ENCODE assay signal across 16 cellular contexts in genomic region chr10:71284544-71285179, GRCh38. TPM values are rescaled to one million over a fixed set of nuclear protein-coding genes. Genes with fewer than 3 reads are reported as not detected.
DNase-seq lines count a peak whose midpoint lies in the region; ATAC-seq, FAIRE-seq and TF ChIP-seq lines count a peak whose summit lies in the region.
"Had no signal": no experiment of that assay in that cellular context is flagged by ENCODE, and none has a peak within 500 bp of the region (broad histone marks: within the 10 kb centered on the region; RNA-seq: fewer than 3 reads in every experiment).

No MANE protein-coding gene starts in this region.

- DNase-seq in left ventricle myocardium superior (no peak), left ventricle myocardium inferior (no peak), GM12878 (ENCODE audit: low read depth, low spot score) (no peak), nephron progenitor cell (no peak), kidney (no peak), mammary epithelial cell (no peak), coronary artery (ENCODE audit: low spot score) (no peak)
- DNase-seq: CD4-positive, alpha-beta memory T cell; DMS153; NCI-H1048; NCI-H226 had no signal

- WGBS in GM12878 (ENCODE audit: insufficient coverage, insufficient replicate concordance, low lambda C conversion rate, missing lambda C conversion rate) = 56% methylated on average over 19 of the region's 19 CpGs
- WGBS in mammary epithelial cell (ENCODE audit: low coverage, missing lambda C conversion rate) = 98% methylated on average over 17 of the region's 19 CpGs

- H3K4me1 ChIP-seq in left ventricle myocardium inferior (peaks cover under 1% of the 10 kb centered on the region), GM12878 (ENCODE audit: control insufficient read depth, insufficient read depth, low read length) (no peaks in the 10 kb centered on the region), kidney (ENCODE audit: control insufficient read depth in 1 of 2, insufficient read depth in 1 of 2, low read depth in 1 of 2, low read length in 2 of 2) (peaks cover 0 to 5% of the 10 kb centered on the region in 2 donors), mammary epithelial cell (ENCODE audit: insufficient read depth, low read length) (no peaks in the 10 kb centered on the region)

- H3K27me3 Mint-ChIP-seq in nephron progenitor cell (ENCODE audit: low read depth, poor library complexity) = peaks cover 2% of the 10 kb centered on the region
- H3K27me3 Mint-ChIP-seq: CD4-positive, alpha-beta memory T cell had no signal

- TF ChIP-seq CTCF in left ventricle myocardium inferior (IDR thresholded peaks at IDR 0.05; ENCODE audit: borderline replicate concordance) (no peak), GM12878 (IDR thresholded peaks at IDR 0.05 in 2 of 3, conservative IDR thresholded peaks at IDR 0.05 in 1 of 3; ENCODE audit: control insufficient read depth in 2 of 3, extremely low read depth in 1 of 3, insufficient read depth in 1 of 3, low read depth in 3 of 3, low read length in 3 of 3) (no peak), nephron progenitor cell (IDR thresholded peaks at IDR 0.05) (no peak), kidney (IDR thresholded peaks at IDR 0.05; ENCODE audit: borderline replicate concordance, extremely low read depth, insufficient read depth) (no peak), mammary epithelial cell (conservative IDR thresholded peaks at IDR 0.05 in 1 of 2, IDR thresholded peaks at IDR 0.05 in 1 of 2; ENCODE audit: extremely low read depth in 1 of 2, insufficient read depth in 1 of 2, low read depth in 1 of 2, low read length in 2 of 2) (no peak), coronary artery (IDR thresholded peaks at IDR 0.05) (no peak)

- H2AFZ ChIP-seq in GM12878 (ENCODE audit: control insufficient read depth, low read depth, low read length) = no peak overlapping the region
- no peak overlapping the region for H2AFZ ChIP-seq in mammary epithelial cell (ENCODE audit: low read depth, low read length)
- H2AFZ ChIP-seq: PC-9 had no signal

- H3K27ac Mint-ChIP-seq in nephron progenitor cell = peak overlapping the region; percentile 77
- H3K27ac Mint-ChIP-seq: CD4-positive, alpha-beta memory T cell had no signal

- H3K9ac ChIP-seq in GM12878 (ENCODE audit: control insufficient read depth, insufficient read depth, low read length) (no peak overlapping the region), kidney (ENCODE audit: low read length in 2 of 2) (no peak overlapping the region), mammary epithelial cell (ENCODE audit: insufficient read depth, low read length) (no peak overlapping the region)
- H3K9ac ChIP-seq: BLaER1 had no signal

- H3K27me3 ChIP-seq in left ventricle myocardium inferior (ENCODE audit: low read depth) = no peaks in the 10 kb centered on the region
- peaks cover 0 to 2% of the 10 kb centered on the region in 2 experiments; a peak in 1 of 4 replicates for H3K27me3 ChIP-seq in GM12878 (replicated peaks in 1 of 2; ENCODE audit: control insufficient read depth in 2 of 2, insufficient read depth in 2 of 2, low read length in 1 of 2)
- H3K27me3 ChIP-seq in mammary epithelial cell (ENCODE audit: insufficient read depth, low read length) = no peaks in the 10 kb centered on the region
- H3K27me3 ChIP-seq: BLaER1 had no signal

- CTCF ChIA-PET in GM12878 (lab: Yijun Ruan, JAX) = interaction anchor here (0.6 to 2.8 kb wide), 8 partner anchors 10 to 381 kb away, joined by 3 to 16 read pairs (median 4); no protein-coding TSS in a partner anchor
- CTCF ChIA-PET in mammary epithelial cell (lab: Charles Lee; ENCODE audit: low non-redundant PET) = interaction anchor here (0.5 kb wide), 1 partner anchor 69 kb away, joined by 10 read pairs; no protein-coding TSS in a partner anchor

- in situ Hi-C loops in GM12878 (cut with MboI) (loop anchor here (5.0 kb wide), 1 partner anchor 362 kb away; no protein-coding TSS in a partner anchor), mammary epithelial cell (cut with MboI; ENCODE audit: low sequenced_read_pairs in 2 of 2) (loop anchor here (5.0 kb wide), 3 partner anchors 72 to 362 kb away; partner anchors contain the start of gene UNC5B (in 1 of the 2))

- H3K36me3 ChIP-seq in left ventricle myocardium inferior = peaks cover 69% of the 10 kb centered on the region
- no peaks in the 10 kb centered on the region for H3K36me3 ChIP-seq in GM12878 (ENCODE audit: control insufficient read depth in 2 of 2, insufficient read depth in 2 of 2, low read length in 1 of 2)
- H3K36me3 ChIP-seq in kidney (ENCODE audit: control insufficient read depth in 1 of 2, insufficient read depth in 2 of 2, low read length in 2 of 2) = peaks cover 0 to 4% of the 10 kb centered on the region in 2 donors
- no peaks in the 10 kb centered on the region for H3K36me3 ChIP-seq in mammary epithelial cell (ENCODE audit: insufficient read depth, low read length)
- H3K36me3 ChIP-seq: BLaER1 had no signal

- FAIRE-seq in GM12878 (lab: Jason Lieb, UNC) (no peak), kidney (lab: Jason Lieb, UNC) (no peak)
- FAIRE-seq: A204.1 had no signal

- SMC1A ChIA-PET in GM12878 (lab: Charles Lee; ENCODE audit: uncharacterized antibody, unreplicated experiment) = no interaction called here

- intact Hi-C loops in left ventricle myocardium superior (cut with micrococcal nuclease) = loop anchor here (10.0 kb wide), 1 partner anchor 360 kb away; no protein-coding TSS in a partner anchor
- intact Hi-C loops in left ventricle myocardium inferior (cut with micrococcal nuclease) = loop anchor here (10.0 kb wide), 1 partner anchor 360 kb away; no protein-coding TSS in a partner anchor
- intact Hi-C loops in GM12878 (cut with micrococcal nuclease; ENCODE audit: unreplicated experiment) = loop anchor here (2.0 kb wide), 1 partner anchor 382 kb away; no protein-coding TSS in a partner anchor
- intact Hi-C loops in kidney (cut with DNase I) = loop anchor here (10.0 kb wide), 1 partner anchor 370 kb away; no protein-coding TSS in a partner anchor
- intact Hi-C loops in mammary epithelial cell (cut with micrococcal nuclease) = loop anchor here (1.0 to 10.0 kb wide), 6 partner anchors 75 to 470 kb away; partner anchors contain the start of gene SGPL1

- H3K4me3 Mint-ChIP-seq in nephron progenitor cell = no peak overlapping the region
- H3K4me3 Mint-ChIP-seq: CD4-positive, alpha-beta memory T cell had no signal

- H3K4me3 ChIP-seq in left ventricle myocardium inferior (no peak overlapping the region), GM12878 (no peak overlapping the region), kidney (ENCODE audit: low read length in 2 of 2) (no peak overlapping the region), mammary epithelial cell (replicated peaks in 1 of 3; ENCODE audit: insufficient read depth in 1 of 3, low read depth in 2 of 3, low read length in 3 of 3) (no peak overlapping the region), coronary artery (no peak overlapping the region)
- H3K4me3 ChIP-seq: BLaER1, PC-9, SK-N-MC had no signal

- no peaks in the 10 kb centered on the region for H3K9me3 Mint-ChIP-seq in nephron progenitor cell
- H3K9me3 Mint-ChIP-seq: CD4-positive, alpha-beta memory T cell had no signal

- H3K4me2 ChIP-seq in GM12878 (ENCODE audit: control insufficient read depth, insufficient read depth) (no peak overlapping the region), mammary epithelial cell (ENCODE audit: insufficient read depth, low read depth, low read length) (no peak overlapping the region)
- H3K4me2 ChIP-seq: PC-9 had no signal

- H3K9me3 ChIP-seq in left ventricle myocardium inferior (replicated peaks) = no peaks in the 10 kb centered on the region
- no peaks in the 10 kb centered on the region; the same call in 2 of the 3 replicates for H3K9me3 ChIP-seq in GM12878 (replicated peaks; ENCODE audit: control insufficient read depth, insufficient read depth, low read length)
- H3K9me3 ChIP-seq in kidney (ENCODE audit: control insufficient read depth in 1 of 2, low read length in 2 of 2) = no peaks in the 10 kb centered on the region
- no peaks in the 10 kb centered on the region for H3K9me3 ChIP-seq in mammary epithelial cell (replicated peaks; ENCODE audit: insufficient read depth, low read length)
- H3K9me3 ChIP-seq: BLaER1 had no signal

- BruUV-seq in GM12878 (replicated peaks; lab: Mats Ljungman, UMichigan) (no TSS peak), mammary epithelial cell (replicated peaks; lab: Mats Ljungman, UMichigan) (no TSS peak)

- H3K36me3 Mint-ChIP-seq in nephron progenitor cell (ENCODE audit: low read depth) = peaks cover 41% of the 10 kb centered on the region
- H3K36me3 Mint-ChIP-seq: CD4-positive, alpha-beta memory T cell had no signal

- H4K20me1 ChIP-seq in GM12878 (ENCODE audit: control insufficient read depth, insufficient read depth) = no peaks in the 10 kb centered on the region
- no peaks in the 10 kb centered on the region for H4K20me1 ChIP-seq in mammary epithelial cell (ENCODE audit: insufficient read depth, low read length)
- H4K20me1 ChIP-seq: BLaER1 had no signal

- no peak for TF ChIP-seq POLR2A in GM12878 (IDR thresholded peaks at IDR 0.05; ENCODE audit: low read depth, low read length)

- POLR2A ChIA-PET in GM12878 (lab: Charles Lee) = no interaction called here

- dilution Hi-C loops in mammary epithelial cell (cut with HindIII; ENCODE audit: low sequenced_read_pairs) = loop anchor here (5.0 kb wide), 1 partner anchor 382 kb away; no protein-coding TSS in a partner anchor

- TF ChIP-seq RAD21 in GM12878 (IDR thresholded peaks at IDR 0.05; ENCODE audit: insufficient read depth, low read depth, low read length) = no peak

- H3K79me2 ChIP-seq in GM12878 (ENCODE audit: control insufficient read depth, insufficient read depth, low read length) (no peaks in the 10 kb centered on the region), mammary epithelial cell (ENCODE audit: insufficient read depth, low read length) (no peaks in the 10 kb centered on the region)

- no peak for TF ChIP-seq EP300 in GM12878 (IDR thresholded peaks at IDR 0.05; ENCODE audit: borderline replicate concordance in 1 of 2, control insufficient read depth in 1 of 2, low read depth in 2 of 2, low read length in 2 of 2)

- H3K4me1 Mint-ChIP-seq in nephron progenitor cell = peaks cover 25% of the 10 kb centered on the region
- H3K4me1 Mint-ChIP-seq: CD4-positive, alpha-beta memory T cell had no signal

- RAD21 ChIA-PET in GM12878 (lab: Charles Lee; ENCODE audit: unreplicated experiment) = no interaction called here

- ATAC-seq in left ventricle myocardium superior (peak; percentile 6), GM12878 (peak; percentile 11; the same call in 2 of the 3 replicates), GM21737 (IDR thresholded peaks at IDR 0.05; ENCODE audit: unreplicated experiment) (no peak)

- H3K27ac ChIP-seq in left ventricle myocardium inferior (replicated peaks) (no peak overlapping the region), GM12878 (ENCODE audit: control insufficient read depth, insufficient read depth) (no peak overlapping the region), kidney (ENCODE audit: low read depth in 2 of 2, low read length in 2 of 2) (no peak overlapping the region), mammary epithelial cell (ENCODE audit: insufficient read depth, low read depth, low read length) (no peak overlapping the region), coronary artery (no peak overlapping the region)
- H3K27ac ChIP-seq: BLaER1, PC-9, SK-N-MC had no signal

RNA-seq across cellular contexts. Expression of gene SLC29A3, which starts 34.4 kb away (rescaled TPM):
- total RNA-seq in left ventricle myocardium superior = 2.0 TPM
- 1.7 TPM for total RNA-seq in left ventricle myocardium inferior
- total RNA-seq in GM12878 (2013; cell fraction: nucleolus; rRNA removed) = 6.6 and 7.2 TPM in 2 replicates
- total RNA-seq in GM12878 (2014; rRNA removed) = 1.5 and 1.8 TPM in 2 replicates
- 1.5 and 1.6 TPM in 2 replicates for total RNA-seq in GM12878 (2014; rRNA removed; fragmentation: Illumina TruSeq; extraction: Trizol)
- total RNA-seq in GM12878 (2021) = 3.2 and 3.6 TPM in 2 replicates
- polyA plus RNA-seq in GM12878 (2011; ENCODE audit: low read depth) = 1.1 TPM
- polyA plus RNA-seq in GM12878 (2011; rRNA removed) = 1.5 and 2.8 TPM in 2 replicates
- 3.7 and 4.2 TPM in 2 replicates for polyA plus RNA-seq in GM12878 (2011; cell fraction: cytosol; rRNA removed)
- 3.5 and 4.4 TPM in 2 replicates for polyA plus RNA-seq in GM12878 (2011; cell fraction: nucleus; rRNA removed)
- polyA plus RNA-seq in GM12878 (2012) = 1.6 TPM in 2 replicates
- 3.1 and 3.2 TPM in 2 replicates for polyA plus RNA-seq in GM12878 (2014; fragmentation: Illumina TruSeq; extraction: Trizol)
- polyA plus RNA-seq in GM12878 (2014; fragmentation: Nextera tagmentation; extraction: Ambion mirVana) = 1 to 10 TPM; 2.1 to 2.5 TPM
- polyA plus RNA-seq in GM12878 (2014; rRNA removed) = 1.8 and 2.0 TPM in 2 replicates
- polyA plus RNA-seq in GM12878 (2016; fragmentation: Nextera tagmentation; extraction: Ambion mirVana) = 1 to 10 TPM; 3.1 to 4.0 TPM
- 3.8 and 4.7 TPM in 2 replicates for polyA minus RNA-seq in GM12878 (2011; rRNA and poly(A)+ RNA removed)
- polyA minus RNA-seq in GM12878 (2011; cell fraction: cytosol; rRNA and poly(A)+ RNA removed) = 1.1 and 3.2 TPM in 2 replicates
- polyA minus RNA-seq in GM12878 (2011; cell fraction: nucleus; rRNA and poly(A)+ RNA removed) = 2.8 and 4.5 TPM in 2 replicates
- 5.3 TPM for total RNA-seq in kidney
- polyA plus RNA-seq in kidney (ENCODE audit: insufficient read depth, low read depth, low replicate concordance) = 5.7 TPM
- total RNA-seq in mammary epithelial cell = 1 to 10 TPM; 3.5 to 8.2 TPM
- 1.9 TPM for polyA plus RNA-seq in mammary epithelial cell
- 2.6 TPM for polyA minus RNA-seq in mammary epithelial cell
